8 cellular contexts compared by ENCODE assay signal in genomic region chr5:134070979-134071849, GRCh38. TPM values are rescaled to one million over a fixed set of nuclear protein-coding genes. Genes with fewer than 3 reads are reported as not detected.
DNase-seq lines count a peak whose midpoint lies in the region; ATAC-seq and TF ChIP-seq lines count a peak whose summit lies in the region.

No MANE protein-coding gene starts in this region.

- H3K4me3 ChIP-seq in AG09309 (ENCODE audit: control insufficient read depth, low read depth, low read length) (peak overlapping the region; percentile 40), HAP-1 (peak overlapping the region; percentile 14)

- H3K36me3 ChIP-seq in HAP-1 (replicated peaks), result no peaks in the 10 kb centered on the region

- no peaks in the 10 kb centered on the region for H3K9me3 ChIP-seq in HAP-1

- H3K36me3 Mint-ChIP-seq in activated naive CD8-positive, alpha-beta T cell, result peaks cover 3% of the 10 kb centered on the region
- no peaks in the 10 kb centered on the region for H3K36me3 Mint-ChIP-seq in immature natural killer cell

- H3K27me3 Mint-ChIP-seq in activated naive CD8-positive, alpha-beta T cell, result no peaks in the 10 kb centered on the region
- peaks cover 9 to 14% (median 13%) of the 10 kb centered on the region in 3 donors for H3K27me3 Mint-ChIP-seq in immature natural killer cell (ENCODE audit: low read depth in 3 of 3)

- no peak for TF ChIP-seq CTCF in AG09309 (IDR thresholded peaks at IDR 0.05; ENCODE audit: control insufficient read depth, insufficient read depth, low read depth, low read length, missing control alignments)

- no peak for ATAC-seq in HG03378 (IDR thresholded peaks at IDR 0.05; ENCODE audit: unreplicated experiment)
- no peak for ATAC-seq in GM19467 (IDR thresholded peaks at IDR 0.05; ENCODE audit: unreplicated experiment)

- H3K27me3 ChIP-seq in HAP-1 (ENCODE audit: low read depth), result 0 out of 2 replicates have a peak, but pooled peaks cover 6% of the 10 kb centered on the region

- in situ Hi-C loops in HAP-1 (cut with MboI; ENCODE audit: low sequenced_read_pairs), result no loop called here

- peak overlapping the region; percentile 83 for H3K4me3 Mint-ChIP-seq in activated naive CD8-positive, alpha-beta T cell
- peak overlapping the region; percentile 54 to 74 (median 69) for H3K4me3 Mint-ChIP-seq in immature natural killer cell

- no peaks in the 10 kb centered on the region for H3K9me3 Mint-ChIP-seq in activated naive CD8-positive, alpha-beta T cell (ENCODE audit: low read depth)
- no peaks in the 10 kb centered on the region for H3K9me3 Mint-ChIP-seq in immature natural killer cell

- no peak for DNase-seq in AG09309 (ENCODE audit: low read depth)
- DNase-seq in HAP-1 (ENCODE audit: low spot score in 2 of 2), result peak in 1 of 2 experiments; percentile 30
- DNase-seq in immature natural killer cell, result peak; percentile 35 to 58 (median 45)
- DNase-seq in stimulated activated CD4-positive, alpha-beta T cell treated with anti-CD3 and anti-CD28 coated beads, TNF-alpha, amount 100 ng/mL, for 48 hours (ENCODE audit: low read depth in 3 of 3), result peak in 2 of 3 donors; percentile 20 to 44
- DNase-seq in epidermal melanocyte (ENCODE audit: insufficient read length, low spot score), result no peak

- peaks cover 68% of the 10 kb centered on the region for H3K4me1 Mint-ChIP-seq in activated naive CD8-positive, alpha-beta T cell (ENCODE audit: low read depth)
- H3K4me1 Mint-ChIP-seq in immature natural killer cell, result peaks cover 15 to 20% of the 10 kb centered on the region in 2 donors

- H3K27ac Mint-ChIP-seq in activated naive CD8-positive, alpha-beta T cell, result peak overlapping the region; percentile 95
- peak overlapping the region in 4 of 6 donors; percentile 15 to 77 (median 32) for H3K27ac Mint-ChIP-seq in immature natural killer cell

- no peaks in the 10 kb centered on the region for H3K4me1 ChIP-seq in HAP-1

RNA-seq across cellular contexts. Expression of gene TCF7, which starts 43.3 kb away (rescaled TPM):
- polyA plus RNA-seq in immature natural killer cell, result 10 to 100 TPM; 14.9 to 50.9 (median 38.2) TPM

Comparison
In these comparisons a context has a peak if more than half of its experiments do, and no peak if none do; other contexts are left out.
1. DNase-seq: peak in immature natural killer cell (3 of 3) and stimulated activated CD4-positive, alpha-beta T cell treated with anti-CD3 and anti-CD28 coated beads, TNF-alpha, amount 100 ng/mL, for 48 hours (2 of 3); none in AG09309 (single experiment) and epidermal melanocyte (single experiment).